9 cellular contexts compared by ENCODE assay signal in genomic region chr11:25293166-25293565, GRCh38.
"Had no signal": no experiment of that assay in that cellular context is flagged by ENCODE, and none has a peak within 500 bp of the region (broad histone marks: within the 10 kb centered on the region; RNA-seq: fewer than 3 reads in every experiment).

No MANE protein-coding gene starts in this region.

- H3K4me3 ChIP-seq: GM23248, HAP-1, K562 had no signal

- H3K4me1 ChIP-seq: HAP-1 had no signal

- DNase-seq: GM23248, GOT3, H7, HFFc6, IMR-90 had no signal

- FAIRE-seq: HTR-8/SVneo, K562 had no signal

- H3K27ac ChIP-seq: GM23248 had no signal

- ATAC-seq: HCT116, K562 had no signal

- H3K36me3 ChIP-seq: HAP-1 had no signal

- H3K9me3 ChIP-seq: HAP-1 had no signal
